Comparison of ENCODE assay signal across 1 cellular context in genomic region chr3:89690649-89691048, GRCh38.
TF ChIP-seq lines count a peak whose summit lies in the region.

No MANE protein-coding gene starts in this region.

TF ChIP-seq in IMR-90, 13 proteins besides CTCF, POLR2A, EP300 and RAD21 (continued from another document):
- TF ChIP-seq ELK1 (IDR thresholded peaks at IDR 0.05; ENCODE audit: borderline replicate concordance, low read depth, low read length) (no peak), RFX5 (IDR thresholded peaks at IDR 0.05; ENCODE audit: low read depth, low read length) (no peak), RCOR1 (IDR thresholded peaks at IDR 0.05; ENCODE audit: insufficient replicate concordance, low read length) (no peak), MAFK (IDR thresholded peaks at IDR 0.05; ENCODE audit: low read depth, low read length) (no peak), NFE2L2 (IDR thresholded peaks at IDR 0.05; ENCODE audit: low read depth, low read length) (no peak), MXI1 (IDR thresholded peaks at IDR 0.05; ENCODE audit: borderline replicate concordance, low read depth, low read length) (no peak)
TF ChIP-seq in IMR-90: peak in this region for 0.
